17 cellular contexts compared by ENCODE assay signal in the genomic region with DNA sequence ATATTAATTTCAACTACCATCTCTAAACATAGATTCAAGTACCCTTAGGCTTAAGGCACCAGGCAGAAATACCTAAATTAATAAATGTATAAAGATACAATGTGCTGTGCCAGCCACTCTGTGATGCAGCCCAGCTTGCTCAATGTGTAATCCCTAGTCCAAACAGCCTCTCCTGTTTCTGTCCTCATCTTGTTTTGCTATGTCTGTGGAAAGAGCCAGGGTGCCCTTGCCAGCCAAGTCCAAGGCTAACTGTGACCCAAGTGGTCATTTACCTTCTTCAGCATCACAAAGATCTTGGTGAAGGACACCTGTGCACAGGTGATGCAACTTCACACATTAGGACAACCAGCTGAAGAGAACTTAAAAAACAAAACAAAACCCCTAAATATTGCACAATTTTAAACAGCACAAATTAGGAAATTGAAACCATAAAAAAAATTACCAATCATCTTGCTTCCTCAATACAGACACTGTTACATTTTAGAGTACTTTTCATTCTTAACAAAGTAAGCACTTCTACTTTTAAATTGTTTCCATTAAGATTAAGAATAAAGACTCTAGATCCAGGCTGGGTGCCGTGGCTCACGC.
DNase-seq lines count a peak whose midpoint lies in the region; ATAC-seq and TF ChIP-seq lines count a peak whose summit lies in the region.
"Had no signal": no experiment of that assay in that cellular context is flagged by ENCODE, and none has a peak within 500 bp of the region (broad histone marks: within the 10 kb centered on the region; RNA-seq: fewer than 3 reads in every experiment).

No MANE protein-coding gene starts in this region.

- no peaks in the 10 kb centered on the region for H3K9me3 ChIP-seq in upper lobe of right lung
- H3K9me3 ChIP-seq: BLaER1, MG63, Peyer's patch had no signal

- H3K27ac ChIP-seq in upper lobe of right lung: no peak overlapping the region
- H3K27ac ChIP-seq: BLaER1, Peyer's patch had no signal

- peak overlapping the region; percentile 64 for H3K27ac Mint-ChIP-seq in activated T-cell treated with anti-CD3 and anti-CD28 coated beads, Interleukin-2, amount 50 U/mL, for 24 hours
- peak overlapping the region; percentile 82 for H3K27ac Mint-ChIP-seq in WTC11

- no peak overlapping the region for H3K4me3 ChIP-seq in upper lobe of right lung
- H3K4me3 ChIP-seq: BLaER1, MG63, Peyer's patch had no signal

- no peak for DNase-seq in activated T-cell treated with anti-CD3 and anti-CD28 coated beads, Interleukin-2, amount 50 U/mL, for 24 hours
- DNase-seq in activated T-cell treated with anti-CD3 and anti-CD28 coated beads for 4 hours (no peak), WTC11 (ENCODE audit: low spot score) (no peak), left lobe of liver (ENCODE audit: low spot score) (no peak), upper lobe of right lung (no peak), amniotic stem cell (lab: John Stamatoyannopoulos, UW) (no peak), dedifferentiated amniotic fluid mesenchymal stem cell (ENCODE audit: extremely low spot score) (no peak), Kasumi-1 (lab: John Stamatoyannopoulos, UW) (no peak)
- DNase-seq: DMS 273 treated with DMSO at 0.1 percent for 48 hours, MG63, NCI-H1930, NCI-H2171, NCI-H446, Peyer's patch, SK-N-SH had no signal

- H3K4me3 Mint-ChIP-seq in activated T-cell treated with anti-CD3 and anti-CD28 coated beads, Interleukin-2, amount 50 U/mL, for 24 hours: no peak overlapping the region
- H3K4me3 Mint-ChIP-seq in WTC11: no peak overlapping the region

- POLR2A ChIA-PET in WTC11 (lab: Charles Lee): no interaction called here

- H3K9me3 Mint-ChIP-seq in activated T-cell treated with anti-CD3 and anti-CD28 coated beads, Interleukin-2, amount 50 U/mL, for 24 hours: peaks cover 3% of the 10 kb centered on the region
- H3K9me3 Mint-ChIP-seq in WTC11: no peaks in the 10 kb centered on the region

- peaks cover 90% of the 10 kb centered on the region for H3K36me3 Mint-ChIP-seq in activated T-cell treated with anti-CD3 and anti-CD28 coated beads, Interleukin-2, amount 50 U/mL, for 24 hours (ENCODE audit: low read depth)
- peaks cover 59% of the 10 kb centered on the region for H3K36me3 Mint-ChIP-seq in WTC11

- peaks cover 32% of the 10 kb centered on the region for H3K4me1 Mint-ChIP-seq in activated T-cell treated with anti-CD3 and anti-CD28 coated beads, Interleukin-2, amount 50 U/mL, for 24 hours (ENCODE audit: low read depth)
- H3K4me1 Mint-ChIP-seq in WTC11: peaks cover 13% of the 10 kb centered on the region

- no peaks in the 10 kb centered on the region for H3K27me3 ChIP-seq in upper lobe of right lung
- H3K27me3 ChIP-seq: BLaER1, MG63, Peyer's patch had no signal

- peaks cover 19% of the 10 kb centered on the region for H3K36me3 ChIP-seq in upper lobe of right lung
- H3K36me3 ChIP-seq: MG63 had no signal

- CTCF ChIA-PET in WTC11 (lab: Charles Lee): no interaction called here

- H3K4me1 ChIP-seq in upper lobe of right lung: no peaks in the 10 kb centered on the region
- H3K4me1 ChIP-seq: BLaER1, Peyer's patch had no signal

- TF ChIP-seq CTCF in WTC11 (IDR thresholded peaks at IDR 0.05) (no peak), upper lobe of right lung (IDR thresholded peaks at IDR 0.05) (no peak)

- intact Hi-C loops in upper lobe of right lung (cut with DNase I): no loop called here

- no peaks in the 10 kb centered on the region for H3K27me3 Mint-ChIP-seq in activated T-cell treated with anti-CD3 and anti-CD28 coated beads, Interleukin-2, amount 50 U/mL, for 24 hours
- H3K27me3 Mint-ChIP-seq in WTC11 (ENCODE audit: low read depth): no peaks in the 10 kb centered on the region

- ATAC-seq in WTC11 (no peak), left lobe of liver (peak; percentile 23), upper lobe of right lung (peak; percentile 43)
- ATAC-seq: Right ventricle myocardium inferior had no signal

TF ChIP-seq in WTC11, 78 proteins besides CTCF, POLR2A, EP300 and RAD21 (continues in another document):
- TF ChIP-seq SMAD4 (CRISPR knock-in tag; IDR thresholded peaks at IDR 0.05): no peak
- no peak for TF ChIP-seq GABPB1 (CRISPR knock-in tag; IDR thresholded peaks at IDR 0.05)
- TF ChIP-seq ZNF317 (CRISPR knock-in tag; IDR thresholded peaks at IDR 0.05; ENCODE audit: borderline replicate concordance, low read depth): no peak
- TF ChIP-seq ZNF121 (CRISPR knock-in tag; IDR thresholded peaks at IDR 0.05): no peak
- TF ChIP-seq SMAD3 (CRISPR knock-in tag; IDR thresholded peaks at IDR 0.05; ENCODE audit: borderline replicate concordance): no peak
- TF ChIP-seq, protein P1, sequence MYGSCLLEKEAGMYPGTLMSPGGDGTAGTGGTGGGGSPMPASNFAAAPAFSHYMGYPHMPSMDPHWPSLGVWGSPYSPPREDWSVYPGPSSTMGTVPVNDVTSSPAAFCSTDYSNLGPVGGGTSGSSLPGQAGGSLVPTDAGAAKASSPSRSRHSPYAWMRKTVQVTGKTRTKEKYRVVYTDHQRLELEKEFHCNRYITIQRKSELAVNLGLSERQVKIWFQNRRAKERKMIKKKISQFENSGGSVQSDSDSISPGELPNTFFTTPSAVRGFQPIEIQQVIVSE (CRISPR knock-in tag; IDR thresholded peaks at IDR 0.05; ENCODE audit: borderline replicate concordance): no peak
- TF ChIP-seq NFATC4 (CRISPR knock-in tag; IDR thresholded peaks at IDR 0.05): no peak
- TF ChIP-seq, protein P2, sequence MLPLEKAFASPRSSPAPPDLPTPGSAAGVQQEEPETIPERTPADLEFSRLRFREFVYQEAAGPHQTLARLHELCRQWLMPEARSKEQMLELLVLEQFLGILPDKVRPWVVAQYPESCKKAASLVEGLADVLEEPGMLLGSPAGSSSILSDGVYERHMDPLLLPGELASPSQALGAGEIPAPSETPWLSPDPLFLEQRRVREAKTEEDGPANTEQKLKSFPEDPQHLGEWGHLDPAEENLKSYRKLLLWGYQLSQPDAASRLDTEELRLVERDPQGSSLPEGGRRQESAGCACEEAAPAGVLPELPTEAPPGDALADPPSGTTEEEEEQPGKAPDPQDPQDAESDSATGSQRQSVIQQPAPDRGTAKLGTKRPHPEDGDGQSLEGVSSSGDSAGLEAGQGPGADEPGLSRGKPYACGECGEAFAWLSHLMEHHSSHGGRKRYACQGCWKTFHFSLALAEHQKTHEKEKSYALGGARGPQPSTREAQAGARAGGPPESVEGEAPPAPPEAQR (CRISPR knock-in tag; IDR thresholded peaks at IDR 0.05): no peak
- no peak for TF ChIP-seq ZNF416 (CRISPR knock-in tag; IDR thresholded peaks at IDR 0.05)
- TF ChIP-seq, protein P3, sequence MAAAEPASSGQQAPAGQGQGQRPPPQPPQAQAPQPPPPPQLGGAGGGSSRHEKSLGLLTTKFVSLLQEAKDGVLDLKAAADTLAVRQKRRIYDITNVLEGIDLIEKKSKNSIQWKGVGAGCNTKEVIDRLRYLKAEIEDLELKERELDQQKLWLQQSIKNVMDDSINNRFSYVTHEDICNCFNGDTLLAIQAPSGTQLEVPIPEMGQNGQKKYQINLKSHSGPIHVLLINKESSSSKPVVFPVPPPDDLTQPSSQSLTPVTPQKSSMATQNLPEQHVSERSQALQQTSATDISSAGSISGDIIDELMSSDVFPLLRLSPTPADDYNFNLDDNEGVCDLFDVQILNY (CRISPR knock-in tag; IDR thresholded peaks at IDR 0.05): no peak
- TF ChIP-seq, protein P4, sequence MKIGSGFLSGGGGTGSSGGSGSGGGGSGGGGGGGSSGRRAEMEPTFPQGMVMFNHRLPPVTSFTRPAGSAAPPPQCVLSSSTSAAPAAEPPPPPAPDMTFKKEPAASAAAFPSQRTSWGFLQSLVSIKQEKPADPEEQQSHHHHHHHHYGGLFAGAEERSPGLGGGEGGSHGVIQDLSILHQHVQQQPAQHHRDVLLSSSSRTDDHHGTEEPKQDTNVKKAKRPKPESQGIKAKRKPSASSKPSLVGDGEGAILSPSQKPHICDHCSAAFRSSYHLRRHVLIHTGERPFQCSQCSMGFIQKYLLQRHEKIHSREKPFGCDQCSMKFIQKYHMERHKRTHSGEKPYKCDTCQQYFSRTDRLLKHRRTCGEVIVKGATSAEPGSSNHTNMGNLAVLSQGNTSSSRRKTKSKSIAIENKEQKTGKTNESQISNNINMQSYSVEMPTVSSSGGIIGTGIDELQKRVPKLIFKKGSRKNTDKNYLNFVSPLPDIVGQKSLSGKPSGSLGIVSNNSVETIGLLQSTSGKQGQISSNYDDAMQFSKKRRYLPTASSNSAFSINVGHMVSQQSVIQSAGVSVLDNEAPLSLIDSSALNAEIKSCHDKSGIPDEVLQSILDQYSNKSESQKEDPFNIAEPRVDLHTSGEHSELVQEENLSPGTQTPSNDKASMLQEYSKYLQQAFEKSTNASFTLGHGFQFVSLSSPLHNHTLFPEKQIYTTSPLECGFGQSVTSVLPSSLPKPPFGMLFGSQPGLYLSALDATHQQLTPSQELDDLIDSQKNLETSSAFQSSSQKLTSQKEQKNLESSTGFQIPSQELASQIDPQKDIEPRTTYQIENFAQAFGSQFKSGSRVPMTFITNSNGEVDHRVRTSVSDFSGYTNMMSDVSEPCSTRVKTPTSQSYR (CRISPR knock-in tag; IDR thresholded peaks at IDR 0.05): no peak
- TF ChIP-seq GRHL2 (CRISPR knock-in tag; IDR thresholded peaks at IDR 0.05; ENCODE audit: insufficient replicate concordance, severe bottlenecking): no peak
- no peak for TF ChIP-seq CREB1 (CRISPR knock-in tag; IDR thresholded peaks at IDR 0.05)
